In genomic region chr15:33068531-33068990, GRCh38 we compare ENCODE assay signal across 8 cellular contexts.
A peak's percentile ranks its signal among the peaks of the same experiment; 100 is the strongest.
DNase-seq lines count a peak whose midpoint lies in the region; ATAC-seq and FAIRE-seq lines count a peak whose summit lies in the region.

No MANE protein-coding gene starts in this region.

- no peak for FAIRE-seq in urothelium cell line (lab: Jason Lieb, UNC)

- peak overlapping the region; percentile 78 to 84 for H3K4me3 Mint-ChIP-seq in activated T-cell treated with anti-CD3 and anti-CD28 coated beads, Interleukin-2, amount 50 U/mL, for 72 hours
- peak overlapping the region; percentile 50 for H3K4me3 Mint-ChIP-seq in T-helper 17 cell

- H3K36me3 Mint-ChIP-seq in activated T-cell treated with anti-CD3 and anti-CD28 coated beads, Interleukin-2, amount 50 U/mL, for 72 hours (ENCODE audit: insufficient read depth in 2 of 2): no peaks in the 10 kb centered on the region
- peaks cover 16% of the 10 kb centered on the region for H3K36me3 Mint-ChIP-seq in T-helper 17 cell (ENCODE audit: low read depth)

- no peaks in the 10 kb centered on the region for H3K9me3 ChIP-seq in T-helper 17 cell (ENCODE audit: control insufficient read depth, low read length, poor library complexity, severe bottlenecking)

- peaks cover 9% of the 10 kb centered on the region for H3K27me3 Mint-ChIP-seq in activated T-cell treated with anti-CD3 and anti-CD28 coated beads, Interleukin-2, amount 50 U/mL, for 72 hours (ENCODE audit: low read depth)
- H3K27me3 Mint-ChIP-seq in T-helper 17 cell: peaks cover 35% of the 10 kb centered on the region

- H3K9me3 Mint-ChIP-seq in activated T-cell treated with anti-CD3 and anti-CD28 coated beads, Interleukin-2, amount 50 U/mL, for 72 hours: no peaks in the 10 kb centered on the region

- peak overlapping the region; percentile 31 for H3K27ac Mint-ChIP-seq in activated T-cell treated with anti-CD3 and anti-CD28 coated beads, Interleukin-2, amount 50 U/mL, for 72 hours
- H3K27ac Mint-ChIP-seq in T-helper 17 cell: peak overlapping the region; percentile 62

- H3K4me1 Mint-ChIP-seq in activated T-cell treated with anti-CD3 and anti-CD28 coated beads, Interleukin-2, amount 50 U/mL, for 72 hours (ENCODE audit: low read depth): peaks cover 18% of the 10 kb centered on the region
- H3K4me1 Mint-ChIP-seq in T-helper 17 cell: peaks cover 24% of the 10 kb centered on the region

- no peak for DNase-seq in activated T-cell treated with anti-CD3 and anti-CD28 coated beads, Interleukin-2, amount 50 U/mL, for 72 hours
- no peak for DNase-seq in activated T-cell treated with anti-CD3 and anti-CD28 coated beads for 4 hours
- no peak for DNase-seq in T-helper 17 cell
- DNase-seq in kidney glomerular epithelial cell (lab: John Stamatoyannopoulos, UW): peak; percentile 94
- DNase-seq in urothelium cell line (ENCODE audit: low spot score): peak; percentile 51

- ATAC-seq in activated T-cell treated with anti-CD3 and anti-CD28 coated beads, Interleukin-2, amount 50 U/mL, for 72 hours (replicated peaks in 1 of 2): no peak
- no peak for ATAC-seq in T-helper 17 cell
- ATAC-seq in GM19467 (IDR thresholded peaks at IDR 0.05; ENCODE audit: unreplicated experiment): no peak
- ATAC-seq in GM19452 (IDR thresholded peaks at IDR 0.05; ENCODE audit: unreplicated experiment): no peak
- no peak for ATAC-seq in HG02798 (IDR thresholded peaks at IDR 0.05; ENCODE audit: poor library complexity, unreplicated experiment)

Comparison
In these comparisons a context has a peak if more than half of its experiments do, and no peak if none do; other contexts are left out.
1. DNase-seq: peak in kidney glomerular epithelial cell (single experiment) and urothelium cell line (single experiment); none in activated T-cell treated with anti-CD3 and anti-CD28 coated beads, Interleukin-2, amount 50 U/mL, for 72 hours (0 of 2), activated T-cell treated with anti-CD3 and anti-CD28 coated beads for 4 hours (single experiment) and T-helper 17 cell (0 of 3).